ENCODE assay signal across 17 cellular contexts in the genomic region with DNA sequence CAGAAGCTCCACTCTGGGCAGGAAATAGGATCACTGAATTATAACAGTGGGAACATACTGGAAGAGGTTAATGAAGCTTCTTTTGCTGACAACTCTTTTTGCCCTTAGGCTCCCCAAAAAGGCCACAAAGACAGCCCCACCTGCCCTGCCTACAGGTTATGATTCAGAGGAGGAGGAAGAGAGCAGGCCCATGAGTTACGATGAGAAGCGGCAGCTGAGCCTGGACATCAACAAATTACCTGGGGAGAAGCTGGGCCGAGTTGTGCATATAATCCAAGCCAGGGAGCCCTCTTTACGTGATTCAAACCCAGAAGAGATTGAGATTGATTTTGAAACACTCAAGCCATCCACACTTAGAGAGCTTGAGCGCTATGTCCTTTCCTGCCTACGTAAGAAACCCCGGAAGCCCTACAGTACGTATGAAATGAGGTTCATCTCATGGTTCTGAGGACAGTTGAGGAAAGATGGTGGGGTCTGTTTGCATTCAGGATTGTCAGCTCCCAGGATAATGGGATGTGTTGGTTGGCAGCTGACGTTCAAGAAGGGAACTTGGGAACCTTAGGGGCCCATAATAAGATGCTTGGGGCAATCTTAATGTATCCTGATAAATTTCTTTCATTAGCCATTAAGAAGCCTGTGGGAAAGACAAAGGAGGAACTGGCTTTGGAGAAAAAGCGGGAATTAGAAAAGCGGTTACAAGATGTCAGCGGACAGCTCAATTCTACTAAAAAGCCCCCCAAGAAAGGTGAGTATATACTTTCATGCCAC. TPM values are rescaled to one million over a fixed set of nuclear protein-coding genes. Genes with fewer than 3 reads are reported as not detected.
DNase-seq lines count a peak whose midpoint lies in the region; ATAC-seq and TF ChIP-seq lines count a peak whose summit lies in the region.
"Had no signal": no experiment of that assay in that cellular context is flagged by ENCODE, and none has a peak within 500 bp of the region (broad histone marks: within the 10 kb centered on the region; RNA-seq: fewer than 3 reads in every experiment).

No MANE protein-coding gene starts in this region.

- H3K4me1 Mint-ChIP-seq in Caco-2 (ENCODE audit: low read depth, unreplicated experiment) (peaks cover 35% of the 10 kb centered on the region), GM23338 (peaks cover 60% of the 10 kb centered on the region), naive B cell (peaks cover 58 to 68% (median 64%) of the 10 kb centered on the region in 3 donors)
- H3K4me1 Mint-ChIP-seq in activated naive CD8-positive, alpha-beta T cell treated with anti-CD3 and anti-CD28 coated beads, Interleukin-2, amount 50 U/mL, for 24 hours, result peaks cover 66% of the 10 kb centered on the region

- H3K27me3 Mint-ChIP-seq in Caco-2 (ENCODE audit: insufficient read depth, unreplicated experiment), result no peaks in the 10 kb centered on the region
- peaks cover 37% of the 10 kb centered on the region for H3K27me3 Mint-ChIP-seq in GM23338 (ENCODE audit: insufficient read depth, low read depth, poor library complexity)
- H3K27me3 Mint-ChIP-seq in activated naive CD8-positive, alpha-beta T cell treated with anti-CD3 and anti-CD28 coated beads, Interleukin-2, amount 50 U/mL, for 24 hours, result no peaks in the 10 kb centered on the region
- no peaks in the 10 kb centered on the region for H3K27me3 Mint-ChIP-seq in naive B cell
- H3K27me3 Mint-ChIP-seq: activated naive CD8-positive, alpha-beta T cell treated with anti-CD3 and anti-CD28 coated beads, Interleukin-2, amount 10 ng/mL, durations not matched to agents 7 days and 5 days; stimulated activated memory B cell treated with anti-CD40 and anti-IgM and Interleukin-4, amounts not matched to agents 10 μg/mL and 1 μg/mL and 100 μg/mL, for 72 hours had no signal

- H3K36me3 ChIP-seq in Caco-2 (ENCODE audit: control insufficient read depth, insufficient read depth, low read length) (peaks cover 13% of the 10 kb centered on the region), GM23338 (ENCODE audit: insufficient read depth) (peaks cover 61% of the 10 kb centered on the region)

- no peak overlapping the region for H2AFZ ChIP-seq in GM23338

- H3K27me3 ChIP-seq in Caco-2 (replicated peaks; ENCODE audit: control insufficient read depth, insufficient read depth, low read length), result no peaks in the 10 kb centered on the region
- H3K27me3 ChIP-seq in GM23338 (ENCODE audit: insufficient read depth), result no peaks in the 10 kb centered on the region
- H3K27me3 ChIP-seq: BLaER1 treated with 17β-estradiol and CSF1 and Interleukin-3, amounts not matched to agents 10 nM and 100 nM; cardiac muscle cell; upper lobe of right lung had no signal

- BruUV-seq in Caco-2 (replicated peaks; lab: Mats Ljungman, UMichigan), result no TSS peak

- no peak overlapping the region for H3K4me2 ChIP-seq in GM23338

- H3K36me3 Mint-ChIP-seq in Caco-2 (ENCODE audit: insufficient read depth, unreplicated experiment), result peaks cover 96% of the 10 kb centered on the region
- H3K36me3 Mint-ChIP-seq in GM23338 (ENCODE audit: low read depth), result peaks cover 73% of the 10 kb centered on the region
- H3K36me3 Mint-ChIP-seq in activated naive CD8-positive, alpha-beta T cell treated with anti-CD3 and anti-CD28 coated beads, Interleukin-2, amount 50 U/mL, for 24 hours (ENCODE audit: low read depth), result peaks cover 71% of the 10 kb centered on the region
- peaks cover 36 to 52% of the 10 kb centered on the region in 2 donors for H3K36me3 Mint-ChIP-seq in naive B cell

- intact Hi-C loops in Caco-2 (cut with micrococcal nuclease; ENCODE audit: unreplicated experiment), result no loop called here

- POLR2A ChIA-PET in Caco-2 (lab: Charles Lee) (interaction anchor here (0.6 to 3.3 kb wide), 2 partner anchors 9 to 95 kb away, joined by 4 to 55 read pairs; no protein-coding TSS in a partner anchor), RWPE1 (lab: Yijun Ruan, JAX; ENCODE audit: low non-redundant PET) (interaction anchor here (0.6 to 1.9 kb wide), 2 partner anchors 8 to 256 kb away, joined by 3 to 8 read pairs; no protein-coding TSS in a partner anchor)

- peaks cover 93% of the 10 kb centered on the region for H3F3A ChIP-seq in GM23338 (replicated peaks; ENCODE audit: low read depth)

- DNase-seq in Caco-2 (no peak), GM23338 (ENCODE audit: low spot score) (no peak), naive B cell (no peak), T-helper 2 cell (no peak), NCI-H1105 (lab: John Stamatoyannopoulos, UW) (no peak), RWPE1 (ENCODE audit: low spot score) (no peak)
- DNase-seq in activated naive CD8-positive, alpha-beta T cell treated with anti-CD3 and anti-CD28 coated beads, Interleukin-2, amount 50 U/mL, for 24 hours, result no peak
- no peak for DNase-seq in stimulated activated CD4-positive, alpha-beta T cell treated with anti-CD3 and anti-CD28 coated beads, Interleukin-2, amount 100 ng/mL, for 48 hours
- DNase-seq: activated naive CD8-positive, alpha-beta T cell treated with anti-CD3 and anti-CD28 coated beads, Interleukin-2, amount 10 ng/mL, durations not matched to agents 7 days and 5 days; DMS79; NCI-H1048; NCI-H774; upper lobe of right lung had no signal

- H3K27ac ChIP-seq in GM23338 (ENCODE audit: low read depth) (peak overlapping the region; percentile 70; the same call in 1 of the 2 replicates), RWPE1 (no peak overlapping the region)
- H3K27ac ChIP-seq: BLaER1 treated with 17β-estradiol and CSF1 and Interleukin-3, amounts not matched to agents 10 nM and 100 nM; upper lobe of right lung had no signal

- peaks cover 44% of the 10 kb centered on the region for H3K79me2 ChIP-seq in GM23338 (replicated peaks; ENCODE audit: insufficient read depth)

- H3K4me3 Mint-ChIP-seq in Caco-2 (ENCODE audit: unreplicated experiment) (no peak overlapping the region), GM23338 (no peak overlapping the region), naive B cell (peak overlapping the region in 2 of 8 donors; percentile 9 to 30)
- H3K4me3 Mint-ChIP-seq in activated naive CD8-positive, alpha-beta T cell treated with anti-CD3 and anti-CD28 coated beads, Interleukin-2, amount 50 U/mL, for 24 hours, result no peak overlapping the region
- H3K4me3 Mint-ChIP-seq: activated naive CD8-positive, alpha-beta T cell treated with anti-CD3 and anti-CD28 coated beads, Interleukin-2, amount 10 ng/mL, durations not matched to agents 7 days and 5 days; stimulated activated memory B cell treated with anti-CD40 and anti-IgM and Interleukin-4, amounts not matched to agents 10 μg/mL and 1 μg/mL and 100 μg/mL, for 72 hours had no signal

- ATAC-seq in GM23338 (no peak), naive B cell (ENCODE audit: low read depth in 2 of 2) (no peak)
- ATAC-seq in activated naive CD8-positive, alpha-beta T cell treated with anti-CD3 and anti-CD28 coated beads, Interleukin-2, amount 50 U/mL, for 24 hours, result no peak
- ATAC-seq: stimulated activated memory B cell treated with anti-CD40 and anti-IgM and Interleukin-4, amounts not matched to agents 10 μg/mL and 1 μg/mL and 100 μg/mL, for 72 hours; upper lobe of right lung had no signal

- H3K4me1 ChIP-seq in Caco-2 (peaks cover 56% of the 10 kb centered on the region), GM23338 (ENCODE audit: insufficient read depth) (peaks cover 21% of the 10 kb centered on the region; the same call in 1 of the 2 replicates)

- H3K9me3 ChIP-seq in Caco-2, result no peaks in the 10 kb centered on the region
- H3K9me3 ChIP-seq: BLaER1 treated with 17β-estradiol and CSF1 and Interleukin-3, amounts not matched to agents 10 nM and 100 nM; upper lobe of right lung had no signal

- H3K9me3 Mint-ChIP-seq in Caco-2 (ENCODE audit: unreplicated experiment), result no peaks in the 10 kb centered on the region
- no peaks in the 10 kb centered on the region; the same call in 2 of the 3 replicates for H3K9me3 Mint-ChIP-seq in GM23338
- H3K9me3 Mint-ChIP-seq in activated naive CD8-positive, alpha-beta T cell treated with anti-CD3 and anti-CD28 coated beads, Interleukin-2, amount 50 U/mL, for 24 hours, result no peaks in the 10 kb centered on the region
- H3K9me3 Mint-ChIP-seq in naive B cell, result no peaks in the 10 kb centered on the region
- H3K9me3 Mint-ChIP-seq: activated naive CD8-positive, alpha-beta T cell treated with anti-CD3 and anti-CD28 coated beads, Interleukin-2, amount 10 ng/mL, durations not matched to agents 7 days and 5 days; stimulated activated memory B cell treated with anti-CD40 and anti-IgM and Interleukin-4, amounts not matched to agents 10 μg/mL and 1 μg/mL and 100 μg/mL, for 72 hours had no signal

- H3K4me3 ChIP-seq in Caco-2 (ENCODE audit: low read depth, low read length) (no peak overlapping the region), GM23338 (no peak overlapping the region)
- H3K4me3 ChIP-seq: BLaER1 treated with 17β-estradiol and CSF1 and Interleukin-3, amounts not matched to agents 10 nM and 100 nM; cardiac muscle cell; skin epidermis; upper lobe of right lung had no signal

- peak overlapping the region; percentile 35 for H3K27ac Mint-ChIP-seq in Caco-2 (ENCODE audit: unreplicated experiment)
- H3K27ac Mint-ChIP-seq in GM23338, result no peak overlapping the region
- peak overlapping the region; percentile 41 for H3K27ac Mint-ChIP-seq in activated naive CD8-positive, alpha-beta T cell treated with anti-CD3 and anti-CD28 coated beads, Interleukin-2, amount 50 U/mL, for 24 hours
- peak overlapping the region in 4 of 6 donors; percentile 61 to 73 (median 72) for H3K27ac Mint-ChIP-seq in naive B cell
- H3K27ac Mint-ChIP-seq: activated naive CD8-positive, alpha-beta T cell treated with anti-CD3 and anti-CD28 coated beads, Interleukin-2, amount 10 ng/mL, durations not matched to agents 7 days and 5 days had no signal

- H4K20me1 ChIP-seq in GM23338 (replicated peaks; ENCODE audit: insufficient read depth), result peaks cover 73% of the 10 kb centered on the region

- no peaks in the 10 kb centered on the region for H3K9me2 ChIP-seq in GM23338 (ENCODE audit: insufficient read depth)

- TF ChIP-seq CTCF in Caco-2 (IDR thresholded peaks at IDR 0.05; ENCODE audit: insufficient read depth in 1 of 2, low read depth in 1 of 2, low read length in 1 of 2, severe bottlenecking in 1 of 2, unreplicated experiment in 1 of 2) (no peak), GM23338 (conservative IDR thresholded peaks at IDR 0.05; ENCODE audit: low read depth in 2 of 2) (no peak), RWPE1 (conservative IDR thresholded peaks at IDR 0.05; ENCODE audit: low read depth) (no peak)

- CTCF ChIA-PET in Caco-2 (lab: Charles Lee), result interaction anchor here (1.7 kb wide), 1 partner anchor 8 kb away, joined by 9 read pairs; no protein-coding TSS in a partner anchor
- CTCF ChIA-PET in RWPE1 (lab: Yijun Ruan, JAX), result interaction anchor here (1.3 kb wide), 1 partner anchor 46 kb away, joined by 3 read pairs; no protein-coding TSS in a partner anchor

RNA-seq across cellular contexts. Expression of gene BRD2, which starts 11.5 kb away (rescaled TPM):
- total RNA-seq in Caco-2 (2022), result 199 and 200 TPM in 2 replicates
- 169 and 182 TPM in 2 replicates for total RNA-seq in GM23338 (2014; rRNA removed; shearing (Covaris generic))
- polyA plus RNA-seq in GM23338 (2016; fragmentation: Nextera tagmentation; extraction: Ambion mirVana) (81.9 and 84.9 TPM in 2 replicates), naive B cell (ENCODE audit: low read depth in 6 of 6) (100 to 1,000 TPM in 1 of 6 donors, 10 to 100 TPM in 5; 26.9 to 148 (median 48.5) TPM)

RNA-seq across cellular contexts. Expression of gene HLA-DMA, which starts 27.0 kb away (rescaled TPM):
- 1.6 and 2.1 TPM in 2 replicates for total RNA-seq in Caco-2 (2022)
- 3.5 and 5.2 TPM in 2 replicates for total RNA-seq in GM23338 (2014; rRNA removed; shearing (Covaris generic))
- 6.2 and 8.1 TPM in 2 replicates for polyA plus RNA-seq in GM23338 (2016; fragmentation: Nextera tagmentation; extraction: Ambion mirVana)
- polyA plus RNA-seq in naive B cell (ENCODE audit: low read depth in 6 of 6), result 1,000 to 10,000 TPM; 1,101 to 1,557 (median 1,371) TPM

RNA-seq across cellular contexts. Expression of gene HLA-DOA, which starts 29.5 kb away (rescaled TPM):
- not detected in 2 replicates for total RNA-seq in Caco-2 (2022)
- 30.5 and 34.2 TPM in 2 replicates for total RNA-seq in GM23338 (2014; rRNA removed; shearing (Covaris generic))
- polyA plus RNA-seq in GM23338 (2016; fragmentation: Nextera tagmentation; extraction: Ambion mirVana), result 4.8 TPM in 2 replicates
- polyA plus RNA-seq in naive B cell (ENCODE audit: low read depth in 6 of 6), result 100 to 1,000 TPM; 219 to 598 (median 388) TPM
- polyA plus RNA-seq: cardiac muscle cell had no signal

RNA-seq across cellular contexts. Expression of gene HLA-DMB, which starts 39.1 kb away (rescaled TPM):
- total RNA-seq in Caco-2 (2022), result not detected in 2 replicates
- total RNA-seq in GM23338 (2014; rRNA removed; shearing (Covaris generic)), result 1.3 and 1.6 TPM in 2 replicates
- polyA plus RNA-seq in GM23338 (2016; fragmentation: Nextera tagmentation; extraction: Ambion mirVana) (0.70 and 1.4 TPM in 2 replicates), naive B cell (ENCODE audit: low read depth in 6 of 6) (1,000 to 10,000 TPM; 1,171 to 1,354 (median 1,198) TPM)
- total RNA-seq: cardiac muscle cell had no signal
- polyA plus RNA-seq: cardiac muscle cell had no signal

Comparison
In these comparisons a context has a peak if more than half of its experiments do, and no peak if none do; other contexts are left out.
1. RNA of gene HLA-DOA, which starts 29.5 kb away (total RNA-seq): 30.5 to 34.2 TPM in GM23338; not detected in Caco-2; every median in the first group is over 10 times any median in the second.